15 cellular contexts compared by ENCODE assay signal in genomic region chr4:7942019-7942556, GRCh38.
"Had no signal": no experiment of that assay in that cellular context is flagged by ENCODE, and none has a peak within 500 bp of the region (broad histone marks: within the 10 kb centered on the region; RNA-seq: fewer than 3 reads in every experiment).

No MANE protein-coding gene starts in this region.

- H3K27ac ChIP-seq: brain microvascular endothelial cell, gastroesophageal sphincter, left lung, stomach, tibial artery had no signal

- H3K36me3 ChIP-seq: brain microvascular endothelial cell, gastroesophageal sphincter, left lung, stomach, tibial artery had no signal

- ATAC-seq: activated CD4-positive, CD25-positive, alpha-beta regulatory T cell treated with anti-CD3 and anti-CD28 coated beads, Interleukin-2, amount 50 U/mL, for 24 hours; effector memory CD8-positive, alpha-beta T cell; gastroesophageal sphincter; SK-N-SH treated with all-trans-retinoic acid at 6 μM for 48 hours; T-helper 17 cell had no signal

- H3K4me3 ChIP-seq: gastroesophageal sphincter, left lung, stomach, tibial artery had no signal

- DNase-seq: activated CD4-positive, alpha-beta T cell treated with anti-CD3 and anti-CD28 coated beads, Interleukin-2, amount 50 U/mL, for 48 hours; activated naive CD4-positive, alpha-beta T cell treated with anti-CD3 and anti-CD28 coated beads, Interleukin-2, amount 50 U/mL, for 16 hours; activated T-cell treated with anti-CD3 and anti-CD28 coated beads, Interleukin-2, amount 50 U/mL, for 48 hours; amniotic stem cell; brain microvascular endothelial cell; effector memory CD8-positive, alpha-beta T cell; left lung; nephron progenitor cell; stimulated activated CD4-positive, alpha-beta T cell treated with anti-CD3 and anti-CD28 coated beads, Interleukin-4, amount 100 ng/mL, for 24 hours; stomach; T-helper 17 cell; tibial artery had no signal

- H3K9me3 ChIP-seq: gastroesophageal sphincter, left lung, stomach, tibial artery had no signal

- H3K27me3 ChIP-seq: brain microvascular endothelial cell, gastroesophageal sphincter, tibial artery had no signal
